Comparison of ENCODE assay signal across 17 cellular contexts in the genomic region with DNA sequence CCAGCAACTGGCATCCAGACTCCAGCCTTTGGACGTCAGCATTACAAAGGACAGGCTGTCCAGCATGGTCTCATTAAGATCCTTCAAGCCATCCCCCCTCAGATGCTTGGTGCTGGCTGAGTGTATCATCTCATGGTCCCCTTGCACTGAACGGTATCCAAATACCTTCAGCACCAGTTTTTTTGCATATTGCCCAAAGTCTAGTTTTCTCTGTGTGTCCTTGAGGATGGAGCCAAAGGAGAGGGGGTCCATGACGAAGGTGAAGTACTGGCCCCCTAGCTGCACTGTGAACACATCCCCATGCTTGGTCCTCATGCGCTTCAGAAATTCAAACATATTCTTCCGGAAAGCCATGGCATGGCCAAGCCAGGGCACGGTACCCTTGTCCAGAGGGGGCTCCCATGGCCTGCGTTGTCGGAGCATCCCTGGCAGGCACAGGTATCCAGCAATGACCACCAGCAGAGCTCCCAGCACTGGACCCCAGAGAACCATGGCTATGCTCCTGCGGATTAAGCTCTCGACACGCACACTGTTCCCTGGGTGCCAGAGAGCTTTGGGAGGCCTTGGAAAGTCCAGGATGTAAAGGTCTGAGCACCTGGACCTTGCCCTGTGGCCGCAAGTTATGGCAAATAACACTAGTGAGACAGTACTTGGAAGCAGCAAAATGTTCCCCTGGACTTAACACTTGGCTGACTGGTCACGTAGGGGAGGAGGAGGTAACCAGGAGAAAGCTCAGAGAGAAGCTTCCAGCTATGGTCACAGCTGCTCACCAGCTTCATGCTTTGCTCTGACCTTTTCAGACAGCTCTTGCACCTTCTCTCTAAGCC. TPM values are rescaled to one million over a fixed set of nuclear protein-coding genes. Genes with fewer than 3 reads are reported as not detected.
A peak's percentile ranks its signal among the peaks of the same experiment; 100 is the strongest.
DNase-seq lines count a peak whose midpoint lies in the region; ATAC-seq lines count a peak whose summit lies in the region.
"Had no signal": no experiment of that assay in that cellular context is flagged by ENCODE, and none has a peak within 500 bp of the region (broad histone marks: within the 10 kb centered on the region; RNA-seq: fewer than 3 reads in every experiment).

A gene with protein sequence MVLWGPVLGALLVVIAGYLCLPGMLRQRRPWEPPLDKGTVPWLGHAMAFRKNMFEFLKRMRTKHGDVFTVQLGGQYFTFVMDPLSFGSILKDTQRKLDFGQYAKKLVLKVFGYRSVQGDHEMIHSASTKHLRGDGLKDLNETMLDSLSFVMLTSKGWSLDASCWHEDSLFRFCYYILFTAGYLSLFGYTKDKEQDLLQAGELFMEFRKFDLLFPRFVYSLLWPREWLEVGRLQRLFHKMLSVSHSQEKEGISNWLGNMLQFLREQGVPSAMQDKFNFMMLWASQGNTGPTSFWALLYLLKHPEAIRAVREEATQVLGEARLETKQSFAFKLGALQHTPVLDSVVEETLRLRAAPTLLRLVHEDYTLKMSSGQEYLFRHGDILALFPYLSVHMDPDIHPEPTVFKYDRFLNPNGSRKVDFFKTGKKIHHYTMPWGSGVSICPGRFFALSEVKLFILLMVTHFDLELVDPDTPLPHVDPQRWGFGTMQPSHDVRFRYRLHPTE (minus strand): TSS at position 555 of the 827 bp plus-strand sequence. CDS start 63 bp downstream, at position 492.

- peaks cover 30% of the 10 kb centered on the region for H3K27me3 Mint-ChIP-seq in T-helper 17 cell
- H3K27me3 Mint-ChIP-seq in stimulated activated naive B cell treated with anti-CD40 and anti-IgM and Interleukin-4, amounts not matched to agents 10 μg/mL and 1 μg/mL and 100 μg/mL, for 72 hours = peaks cover 0 to 6% of the 10 kb centered on the region in 2 donors

- no peak within 1 kb of the TSS for H3K4me3 Mint-ChIP-seq in T-helper 17 cell
- H3K4me3 Mint-ChIP-seq in stimulated activated naive B cell treated with anti-CD40 and anti-IgM and Interleukin-4, amounts not matched to agents 10 μg/mL and 1 μg/mL and 100 μg/mL, for 72 hours = no peak within 1 kb of the TSS
- H3K4me3 Mint-ChIP-seq: HFFc6 had no signal

- peak within 1 kb of the TSS; percentile 70 for H3K27ac Mint-ChIP-seq in T-helper 17 cell
- no peak within 1 kb of the TSS for H3K27ac Mint-ChIP-seq in stimulated activated naive B cell treated with anti-CD40 and anti-IgM and Interleukin-4, amounts not matched to agents 10 μg/mL and 1 μg/mL and 100 μg/mL, for 72 hours
- H3K27ac Mint-ChIP-seq: HFFc6 had no signal

- no peak for DNase-seq in T-helper 17 cell
- DNase-seq in left lobe of liver (ENCODE audit: low spot score) = peak; percentile 95
- DNase-seq in mucosa of gallbladder (ENCODE audit: low spot score) = peak; percentile 20
- DNase-seq in renal cortical epithelial cell (ENCODE audit: low read depth) = peak; percentile 62
- DNase-seq in hepatic stellate cell (ENCODE audit: low spot score) = no peak
- no peak for DNase-seq in stimulated activated naive B cell treated with anti-CD40 and anti-IgM and Interleukin-4, amounts not matched to agents 10 μg/mL and 1 μg/mL and 100 μg/mL, for 72 hours
- DNase-seq in NCI-H748 treated with DMSO at 0.1 percent for 48 hours (lab: John Stamatoyannopoulos, UW) = no peak
- DNase-seq: 8988T; AML-193; Caco-2; CD8-positive, alpha-beta memory T cell; DMS53; HCEC 1CT; HFFc6 had no signal

- H3K9me3 ChIP-seq in T-helper 17 cell (ENCODE audit: control insufficient read depth, low read length, poor library complexity, severe bottlenecking) = no peaks in the 10 kb centered on the region
- H3K9me3 ChIP-seq: BLaER1, Caco-2 had no signal

- H3K4me1 Mint-ChIP-seq in T-helper 17 cell = peaks cover 9% of the 10 kb centered on the region
- peaks cover 3 to 4% of the 10 kb centered on the region in 2 donors for H3K4me1 Mint-ChIP-seq in stimulated activated naive B cell treated with anti-CD40 and anti-IgM and Interleukin-4, amounts not matched to agents 10 μg/mL and 1 μg/mL and 100 μg/mL, for 72 hours

- peaks cover 6% of the 10 kb centered on the region for H3K36me3 Mint-ChIP-seq in T-helper 17 cell (ENCODE audit: low read depth)
- H3K36me3 Mint-ChIP-seq in stimulated activated naive B cell treated with anti-CD40 and anti-IgM and Interleukin-4, amounts not matched to agents 10 μg/mL and 1 μg/mL and 100 μg/mL, for 72 hours = peaks cover 0 to 2% of the 10 kb centered on the region in 2 donors
- H3K36me3 Mint-ChIP-seq: CD8-positive, alpha-beta memory T cell had no signal

- ATAC-seq in T-helper 17 cell = no peak
- ATAC-seq in left lobe of liver = peak; percentile 69
- ATAC-seq in stimulated activated naive B cell treated with anti-CD40 and anti-IgM and Interleukin-4, amounts not matched to agents 10 μg/mL and 1 μg/mL and 100 μg/mL, for 72 hours (replicated peaks) = no peak

- H3K9me3 Mint-ChIP-seq in stimulated activated naive B cell treated with anti-CD40 and anti-IgM and Interleukin-4, amounts not matched to agents 10 μg/mL and 1 μg/mL and 100 μg/mL, for 72 hours = no peaks in the 10 kb centered on the region
- H3K9me3 Mint-ChIP-seq: CD8-positive, alpha-beta memory T cell; HFFc6 had no signal

RNA-seq across cellular contexts. Expression of the gene that starts here (rescaled TPM):
- total RNA-seq in T-helper 17 cell (not detected), left lobe of liver (425 TPM), mucosa of gallbladder (2.8 TPM), renal cortical epithelial cell (0.35 and 0.55 TPM in 2 replicates)
- total RNA-seq: Caco-2; CD8-positive, alpha-beta memory T cell; Daoy; H4; HFFc6 had no signal

Comparison
In these comparisons a context has a peak if more than half of its experiments do, and no peak if none do; other contexts are left out.
1. RNA of the gene that starts here (total RNA-seq): 425 TPM in left lobe of liver (single experiment); 2.8 TPM in mucosa of gallbladder (single experiment), 0.35 to 0.55 TPM in renal cortical epithelial cell and not detected in T-helper 17 cell; every median in the first group is over 100 times any median in the second.
2. Peak in DNase-seq in renal cortical epithelial cell; RNA of the gene not detected or under 1 TPM.
3. DNase-seq: peak in left lobe of liver (single experiment) and mucosa of gallbladder (single experiment); none in T-helper 17 cell (0 of 3), hepatic stellate cell (single experiment), stimulated activated naive B cell treated with anti-CD40 and anti-IgM and Interleukin-4, amounts not matched to agents 10 μg/mL and 1 μg/mL and 100 μg/mL, for 72 hours (single experiment) and NCI-H748 treated with DMSO at 0.1 percent for 48 hours (single experiment).